Comparison of ENCODE assay signal across 8 cellular contexts in genomic region chr2:68185541-68186164, GRCh38. TPM values are rescaled to one million over a fixed set of nuclear protein-coding genes. Genes with fewer than 3 reads are reported as not detected.
A peak's percentile ranks its signal among the peaks of the same experiment; 100 is the strongest.
DNase-seq lines count a peak whose midpoint lies in the region; ATAC-seq and TF ChIP-seq lines count a peak whose summit lies in the region.

No MANE protein-coding gene starts in this region.

- no peaks in the 10 kb centered on the region for H3K27me3 ChIP-seq in foreskin keratinocyte

- H3K4me3 ChIP-seq in AG09309 (ENCODE audit: control insufficient read depth, low read depth, low read length), result no peak overlapping the region

- ATAC-seq in GM18861 (IDR thresholded peaks at IDR 0.05; ENCODE audit: unreplicated experiment) (peak; percentile 58), foreskin keratinocyte (no peak), HG02870 (IDR thresholded peaks at IDR 0.05; ENCODE audit: unreplicated experiment) (no peak)

- peaks cover 2% of the 10 kb centered on the region for H3K4me1 ChIP-seq in foreskin keratinocyte

- no peak overlapping the region for H3K27ac ChIP-seq in foreskin keratinocyte

- DNase-seq in AG09309 (ENCODE audit: low read depth), result no peak
- peak; percentile 84 for DNase-seq in NCI-H82 (lab: John Stamatoyannopoulos, UW)
- DNase-seq in activated T-cell treated with anti-CD3 and anti-CD28 coated beads, Interleukin-2, amount 50 U/mL, for 1 hour, result peak; percentile 57
- no peak for DNase-seq in foreskin keratinocyte
- DNase-seq in stimulated activated CD4-positive, alpha-beta T cell treated with anti-CD3 and anti-CD28 coated beads, Interleukin-15, amount 100 ng/mL, for 48 hours (ENCODE audit: low read depth in 2 of 2), result peak; percentile 24 to 49
- DNase-seq in G401 (ENCODE audit: low spot score), result no peak

- in situ Hi-C loops in G401 (cut with HindIII; ENCODE audit: low sequenced_read_pairs), result no loop called here

- TF ChIP-seq CTCF in AG09309 (IDR thresholded peaks at IDR 0.05; ENCODE audit: control insufficient read depth, insufficient read depth, low read depth, low read length, missing control alignments) (peak; percentile 68), foreskin keratinocyte (conservative IDR thresholded peaks at IDR 0.05) (peak; percentile 67)

RNA-seq across cellular contexts. Expression of gene PNO1, which starts 28.0 kb away (rescaled TPM):
- total RNA-seq in foreskin keratinocyte, result 26.8 and 29.6 TPM in 2 replicates
- polyA plus RNA-seq in foreskin keratinocyte, result 21.4 and 26.4 TPM in 2 replicates
- total RNA-seq in G401 (2014; rRNA removed; shearing (Covaris generic)), result 34.1 and 42.1 TPM in 2 replicates

Comparison
In these comparisons a context has a peak if more than half of its experiments do, and no peak if none do; other contexts are left out.
1. DNase-seq: peak in NCI-H82 (single experiment), activated T-cell treated with anti-CD3 and anti-CD28 coated beads, Interleukin-2, amount 50 U/mL, for 1 hour (single experiment) and stimulated activated CD4-positive, alpha-beta T cell treated with anti-CD3 and anti-CD28 coated beads, Interleukin-15, amount 100 ng/mL, for 48 hours (2 of 2); none in AG09309 (single experiment), foreskin keratinocyte (0 of 2) and G401 (single experiment).